ENCODE assay signal across 22 cellular contexts in the genomic region with DNA sequence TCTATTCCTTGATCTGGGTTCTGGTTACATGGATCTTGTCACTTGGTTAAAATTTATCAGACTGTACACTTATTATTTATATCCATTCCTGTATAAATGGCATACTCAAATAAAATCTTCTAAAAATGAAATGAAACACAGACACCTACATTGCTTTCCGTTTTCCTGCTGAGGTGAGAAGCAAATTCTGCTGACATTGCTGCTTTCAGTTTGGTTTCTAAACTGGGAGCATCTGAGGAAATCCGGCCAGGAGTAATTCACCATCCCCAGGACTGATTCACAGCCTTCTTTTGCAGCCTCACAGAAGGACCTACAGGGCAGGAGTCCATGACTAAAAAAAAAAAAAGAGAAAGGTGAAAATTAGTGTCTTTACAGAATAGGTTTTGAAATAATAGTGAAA.
A peak's percentile ranks its signal among the peaks of the same experiment; 100 is the strongest.
DNase-seq lines count a peak whose midpoint lies in the region; ATAC-seq and TF ChIP-seq lines count a peak whose summit lies in the region.
"Had no signal": no experiment of that assay in that cellular context is flagged by ENCODE, and none has a peak within 500 bp of the region (broad histone marks: within the 10 kb centered on the region; RNA-seq: fewer than 3 reads in every experiment).

No MANE protein-coding gene starts in this region.

- H3K4me1 Mint-ChIP-seq in stimulated activated naive CD8-positive, alpha-beta T cell treated with anti-CD3 and anti-CD28 coated beads, Interleukin-15, amount 100 ng/mL, for 72 hours = no peaks in the 10 kb centered on the region
- H3K4me1 Mint-ChIP-seq: neural crest cell had no signal

- intact Hi-C loops in Right ventricle myocardium superior (cut with DNase I) = no loop called here
- intact Hi-C loops in cardiac septum (cut with DNase I) = no loop called here

- peaks cover 7% of the 10 kb centered on the region; the same call in 1 of the 2 replicates for H3K9me3 ChIP-seq in OCI-LY3 (ENCODE audit: insufficient read depth, low read length)
- H3K9me3 ChIP-seq in skeletal muscle satellite cell (replicated peaks; ENCODE audit: low read length) = no peaks in the 10 kb centered on the region

- H3K4me2 ChIP-seq in OCI-LY3 (ENCODE audit: low read length) (peak overlapping the region; percentile 42), skeletal muscle satellite cell (ENCODE audit: low read length) (peak overlapping the region; percentile 48)

- H3K4me3 Mint-ChIP-seq in stimulated activated naive CD8-positive, alpha-beta T cell treated with anti-CD3 and anti-CD28 coated beads, Interleukin-15, amount 100 ng/mL, for 72 hours = no peak overlapping the region
- H3K4me3 Mint-ChIP-seq: CD4-positive, CD25-positive, alpha-beta regulatory T cell; neural crest cell; T-helper 1 cell treated with Interleukin-12 subunit alpha and Interleukin-12 subunit beta and Interleukin-4 antibody, amounts not matched to agents 30 μg/mL and 1 μg/mL, for 36 hours had no signal

- no peaks in the 10 kb centered on the region for H4K20me1 ChIP-seq in OCI-LY3 (ENCODE audit: insufficient read depth, low read length)

- no peaks in the 10 kb centered on the region for H3K79me2 ChIP-seq in OCI-LY3 (ENCODE audit: low read length)

- ATAC-seq in Right ventricle myocardium superior (ENCODE audit: poor library complexity) = peak; percentile 40
- ATAC-seq in stimulated activated naive CD8-positive, alpha-beta T cell treated with anti-CD3 and anti-CD28 coated beads, Interleukin-15, amount 100 ng/mL, for 72 hours = no peak
- ATAC-seq: gastroesophageal sphincter, psoas muscle had no signal

- TF ChIP-seq CTCF in OCI-LY3 (IDR thresholded peaks at IDR 0.05; ENCODE audit: low read depth, low read length) (no peak), epithelial cell of esophagus (IDR thresholded peaks at IDR 0.05; ENCODE audit: insufficient read depth, low read depth, low read length, missing control alignments) (no peak)

- H3K4me1 ChIP-seq in OCI-LY3 (ENCODE audit: low read length) (no peaks in the 10 kb centered on the region), skeletal muscle satellite cell (ENCODE audit: control insufficient read depth, insufficient read depth, low read length) (peaks cover 7% of the 10 kb centered on the region)
- H3K4me1 ChIP-seq: psoas muscle had no signal

- H3K27me3 Mint-ChIP-seq in stimulated activated naive CD8-positive, alpha-beta T cell treated with anti-CD3 and anti-CD28 coated beads, Interleukin-15, amount 100 ng/mL, for 72 hours = no peaks in the 10 kb centered on the region

- no peak for DNase-seq in Right ventricle myocardium superior
- DNase-seq in cardiac septum (ENCODE audit: low spot score) = no peak
- peak; percentile 1 for DNase-seq in epithelial cell of esophagus (ENCODE audit: low read depth)
- DNase-seq in AG08395 (ENCODE audit: low spot score) = no peak
- DNase-seq in stimulated activated naive CD8-positive, alpha-beta T cell treated with anti-CD3 and anti-CD28 coated beads, Interleukin-15, amount 100 ng/mL, for 72 hours = no peak
- DNase-seq in NCI-H128 (lab: John Stamatoyannopoulos, UW; ENCODE audit: unreplicated experiment) = no peak
- DNase-seq: activated CD4-positive, alpha-beta T cell treated with anti-CD3 and anti-CD28 coated beads, Interleukin-2, amount 50 U/mL, for 4 hours; activated naive CD4-positive, alpha-beta T cell; anterior cingulate cortex; CD4-positive, CD25-positive, alpha-beta regulatory T cell; left cardiac atrium; NCI-H1436 treated with DMSO at 0.1 percent for 48 hours; NCI-H446; psoas muscle; stimulated activated CD8-positive, alpha-beta memory T cell treated with anti-CD3 and anti-CD28 coated beads, Interleukin-4, amount 100 ng/mL, for 48 hours; WERI-Rb-1 had no signal

- no peak overlapping the region for H3K27ac Mint-ChIP-seq in stimulated activated naive CD8-positive, alpha-beta T cell treated with anti-CD3 and anti-CD28 coated beads, Interleukin-15, amount 100 ng/mL, for 72 hours
- H3K27ac Mint-ChIP-seq: CD4-positive, CD25-positive, alpha-beta regulatory T cell; T-helper 1 cell treated with Interleukin-12 subunit alpha and Interleukin-12 subunit beta and Interleukin-4 antibody, amounts not matched to agents 30 μg/mL and 1 μg/mL, for 36 hours had no signal

- peaks cover 0 to 11% of the 10 kb centered on the region in 2 donors for H3K9me3 Mint-ChIP-seq in stimulated activated naive CD8-positive, alpha-beta T cell treated with anti-CD3 and anti-CD28 coated beads, Interleukin-15, amount 100 ng/mL, for 72 hours
- H3K9me3 Mint-ChIP-seq: T-helper 1 cell treated with Interleukin-12 subunit alpha and Interleukin-12 subunit beta and Interleukin-4 antibody, amounts not matched to agents 30 μg/mL and 1 μg/mL, for 36 hours had no signal

- no peak overlapping the region for H3K27ac ChIP-seq in OCI-LY3 (ENCODE audit: low read length)
- H3K27ac ChIP-seq: esophagus muscularis mucosa, gastroesophageal sphincter, psoas muscle, WERI-Rb-1 had no signal

- no peaks in the 10 kb centered on the region for H3K27me3 ChIP-seq in OCI-LY3 (ENCODE audit: low read depth, low read length)
- H3K27me3 ChIP-seq in skeletal muscle satellite cell (ENCODE audit: control insufficient read depth, insufficient read depth, low read length) = no peaks in the 10 kb centered on the region
- H3K27me3 ChIP-seq: esophagus muscularis mucosa, gastroesophageal sphincter had no signal

- H3K36me3 ChIP-seq in OCI-LY3 (replicated peaks; ENCODE audit: low read depth, low read length) (no peaks in the 10 kb centered on the region), skeletal muscle satellite cell (ENCODE audit: insufficient read depth, low read length) (peaks cover 13% of the 10 kb centered on the region)
- H3K36me3 ChIP-seq: esophagus muscularis mucosa, gastroesophageal sphincter, WERI-Rb-1 had no signal

- peak overlapping the region; percentile 40; the same call in 1 of the 2 replicates for H2AFZ ChIP-seq in OCI-LY3 (ENCODE audit: low read depth, low read length)

- H3K4me3 ChIP-seq in OCI-LY3 (ENCODE audit: low read length) = peak overlapping the region; percentile 22; the same call in 1 of the 2 replicates
- H3K4me3 ChIP-seq in epithelial cell of esophagus (ENCODE audit: low read length) = no peak overlapping the region
- no peak overlapping the region for H3K4me3 ChIP-seq in skeletal muscle satellite cell (ENCODE audit: low read length)
- H3K4me3 ChIP-seq: esophagus muscularis mucosa, gastroesophageal sphincter, psoas muscle had no signal

- H3K9ac ChIP-seq in OCI-LY3 (ENCODE audit: low read length) (no peak overlapping the region), skeletal muscle satellite cell (ENCODE audit: low read depth, low read length) (no peak overlapping the region)
